In the genomic region with DNA sequence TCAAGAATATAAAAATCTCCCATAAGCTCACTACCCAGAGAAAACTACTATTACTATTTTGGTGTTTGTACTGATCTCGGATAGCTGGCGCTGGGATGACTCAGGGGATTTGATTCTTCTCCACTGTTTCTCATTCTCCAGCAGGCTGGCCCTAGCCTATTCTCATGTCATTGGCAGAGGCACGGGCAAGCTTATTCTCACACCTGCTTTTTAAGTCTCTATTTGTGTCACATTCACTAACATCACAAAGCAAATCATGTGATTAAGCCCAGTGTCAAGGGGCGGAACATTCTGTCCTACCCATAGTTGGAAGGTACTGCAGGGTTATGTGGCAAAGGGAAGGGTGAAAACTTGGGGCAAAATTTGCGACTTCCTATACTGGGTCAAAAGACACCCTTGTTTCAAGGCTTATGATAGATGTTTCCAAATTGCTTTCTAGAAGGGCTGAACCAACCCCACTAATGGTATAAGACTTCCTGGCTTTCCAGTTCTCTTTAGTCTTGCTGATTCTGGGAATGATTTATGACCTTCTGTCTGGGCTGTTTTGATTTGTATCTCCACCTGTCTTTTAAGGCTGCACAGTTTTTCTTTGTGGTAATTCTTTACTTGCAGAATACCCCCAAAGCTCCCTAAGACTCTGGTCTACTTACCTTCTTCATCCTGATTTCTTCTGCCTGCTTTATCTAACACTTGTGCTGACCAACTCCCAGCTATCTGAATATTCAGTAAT, we compare ENCODE assay signal across 32 cellular contexts.
"Had no signal": no experiment of that assay in that cellular context is flagged by ENCODE, and none has a peak within 500 bp of the region (broad histone marks: within the 10 kb centered on the region; RNA-seq: fewer than 3 reads in every experiment).

No MANE protein-coding gene starts in this region.

- H3K27ac Mint-ChIP-seq: activated B cell treated with CpG ODN at 0.5 μM for 24 hours; activated CD8-positive, alpha-beta T cell treated with anti-CD3 and anti-CD28 coated beads for 36 hours; activated naive CD4-positive, alpha-beta T cell treated with anti-CD3 and anti-CD28 coated beads for 36 hours; activated naive CD4-positive, alpha-beta T cell treated with anti-CD3 and anti-CD28 coated beads, Interleukin-2, amount 50 U/mL, for 24 hours; activated naive CD8-positive, alpha-beta T cell treated with anti-CD3 and anti-CD28 coated beads for 36 hours; activated naive CD8-positive, alpha-beta T cell treated with anti-CD3 and anti-CD28 coated beads, Interleukin-2, amount 50 U/mL, for 24 hours; activated T-helper 1 cell treated with anti-CD3 and anti-CD28 coated beads, Interleukin-12 subunit alpha, Interleukin-12 subunit beta, Interleukin-2, Interleukin-4 antibody, amounts not matched to agents 30 ng/mL and 10 ng/mL and 1 ng/mL, durations not matched to agents 14 hours and 24 hours and 36 hours; activated T-helper 2 cell treated with anti-CD3 and anti-CD28 coated beads, Interferon-gamma antibody, Interleukin-2, Interleukin-4, amounts not matched to agents 10 μg/mL and 5 μg/mL and 100 μg/mL, durations not matched to agents 14 hours and 24 hours and 36 hours; endodermal cell; T-helper 17 cell; T-helper 2 cell treated with Interferon-gamma antibody and Interleukin-4, amounts not matched to agents 5 μg/mL and 100 μg/mL, for 36 hours had no signal

- H3K27me3 Mint-ChIP-seq: activated naive CD8-positive, alpha-beta T cell treated with anti-CD3 and anti-CD28 coated beads, Interleukin-2, amount 50 U/mL, for 24 hours had no signal

- H3K27ac ChIP-seq: adrenal gland, body of pancreas, WERI-Rb-1 had no signal

- H3K9me3 ChIP-seq: adrenal gland had no signal

- H3K36me3 ChIP-seq: adrenal gland, WERI-Rb-1 had no signal

- H3K4me1 ChIP-seq: adrenal gland, body of pancreas had no signal

- H3K36me3 Mint-ChIP-seq: activated naive CD4-positive, alpha-beta T cell treated with anti-CD3 and anti-CD28 coated beads, Interleukin-2, amount 50 U/mL, for 24 hours had no signal

- ATAC-seq: activated CD4-positive, CD25-positive, alpha-beta regulatory T cell treated with anti-CD3 and anti-CD28 coated beads, Interleukin-2, amount 50 U/mL, for 24 hours; activated CD8-positive, alpha-beta T cell treated with anti-CD3 and anti-CD28 coated beads for 36 hours; activated naive CD8-positive, alpha-beta T cell treated with anti-CD3 and anti-CD28 coated beads, Interleukin-2, amount 50 U/mL, for 24 hours; activated T-cell treated with anti-CD3 and anti-CD28 coated beads, Interleukin-2, amount 50 U/mL, for 4 hours; body of pancreas; esophagus mucosa; T-helper 17 cell had no signal

- H3K4me1 Mint-ChIP-seq: activated B cell treated with CpG ODN at 0.5 μM for 24 hours; activated naive CD4-positive, alpha-beta T cell treated with anti-CD3 and anti-CD28 coated beads, Interleukin-2, amount 50 U/mL, for 24 hours; activated naive CD8-positive, alpha-beta T cell treated with anti-CD3 and anti-CD28 coated beads for 36 hours; activated naive CD8-positive, alpha-beta T cell treated with anti-CD3 and anti-CD28 coated beads, Interleukin-2, amount 50 U/mL, for 24 hours; T-helper 17 cell had no signal

- H3K4me3 Mint-ChIP-seq: activated B cell treated with CpG ODN at 0.5 μM for 24 hours; activated CD8-positive, alpha-beta T cell treated with anti-CD3 and anti-CD28 coated beads for 36 hours; activated naive CD4-positive, alpha-beta T cell treated with anti-CD3 and anti-CD28 coated beads for 36 hours; activated naive CD4-positive, alpha-beta T cell treated with anti-CD3 and anti-CD28 coated beads, Interleukin-2, amount 50 U/mL, for 24 hours; activated naive CD8-positive, alpha-beta T cell treated with anti-CD3 and anti-CD28 coated beads for 36 hours; activated naive CD8-positive, alpha-beta T cell treated with anti-CD3 and anti-CD28 coated beads, Interleukin-2, amount 50 U/mL, for 24 hours; activated T-cell treated with anti-CD3 and anti-CD28 coated beads, Interleukin-2, amount 50 U/mL, for 4 hours; activated T-helper 1 cell treated with anti-CD3 and anti-CD28 coated beads, Interleukin-12 subunit alpha, Interleukin-12 subunit beta, Interleukin-2, Interleukin-4 antibody, amounts not matched to agents 30 ng/mL and 10 ng/mL and 1 ng/mL, durations not matched to agents 14 hours and 24 hours and 36 hours; endodermal cell; T-helper 17 cell; T-helper 2 cell treated with Interferon-gamma antibody and Interleukin-4, amounts not matched to agents 5 μg/mL and 100 μg/mL, for 36 hours had no signal

- H3K4me3 ChIP-seq: adrenal gland, body of pancreas had no signal

- DNase-seq: activated B cell treated with CpG ODN at 0.5 μM for 24 hours; activated CD4-positive, alpha-beta T cell treated with anti-CD3 and anti-CD28 coated beads for 48 hours; activated CD4-positive, alpha-beta T cell treated with anti-CD3 and anti-CD28 coated beads, Interleukin-2, amount 50 U/mL, for 1 hour; activated CD4-positive, alpha-beta T cell treated with anti-CD3 and anti-CD28 coated beads, Interleukin-2, amount 50 U/mL, for 48 hours; activated CD8-positive, alpha-beta memory T cell treated with anti-CD3 and anti-CD28 coated beads for 24 hours; activated CD8-positive, alpha-beta T cell treated with anti-CD3 and anti-CD28 coated beads for 36 hours; activated effector memory CD4-positive, alpha-beta T cell treated with anti-CD3 and anti-CD28 coated beads, Interleukin-2, amount 50 U/mL, for 16 hours; activated naive CD4-positive, alpha-beta T cell treated with anti-CD3 and anti-CD28 coated beads for 36 hours; activated naive CD8-positive, alpha-beta T cell treated with anti-CD3 and anti-CD28 coated beads for 36 hours; activated naive CD8-positive, alpha-beta T cell treated with anti-CD3 and anti-CD28 coated beads, Interleukin-2, amount 50 U/mL, for 24 hours; activated T-cell treated with anti-CD3 and anti-CD28 coated beads, Interleukin-2, amount 50 U/mL, for 4 hours; adrenal gland; amygdala; aorta; body of pancreas; caudate nucleus; cortex of kidney; dermis blood vessel endothelial cell; effector CD8-positive, alpha-beta T cell; endodermal cell; foreskin fibroblast; glutamatergic neuron; T-helper 1 cell; T-helper 17 cell; T1000; WERI-Rb-1 had no signal

- H3K27me3 ChIP-seq: adrenal gland, body of pancreas had no signal
